ENCODE assay signal across 17 cellular contexts in genomic region chr17:235831-236640, GRCh38. TPM values are rescaled to one million over a fixed set of nuclear protein-coding genes. Genes with fewer than 3 reads are reported as not detected.
"Had no signal": no experiment of that assay in that cellular context is flagged by ENCODE, and none has a peak within 500 bp of the region (broad histone marks: within the 10 kb centered on the region; RNA-seq: fewer than 3 reads in every experiment).

No MANE protein-coding gene starts in this region.

- H3K27ac Mint-ChIP-seq: activated CD8-positive, alpha-beta T cell treated with anti-CD3 and anti-CD28 coated beads, Interleukin-2, amount 10 ng/mL, durations not matched to agents 7 days and 5 days; activated naive CD8-positive, alpha-beta T cell treated with anti-CD3 and anti-CD28 coated beads, Interleukin-2, amount 50 U/mL, for 24 hours; natural killer cell treated with Interleukin-12 subunit alpha and Interleukin-12 subunit beta and Interleukin-15 and Interleukin-18, amount 100 ng/mL, for 72 hours; T-cell had no signal

- H3K27me3 Mint-ChIP-seq: activated naive CD8-positive, alpha-beta T cell treated with anti-CD3 and anti-CD28 coated beads, Interleukin-2, amount 50 U/mL, for 24 hours; natural killer cell treated with Interleukin-12 subunit alpha and Interleukin-12 subunit beta and Interleukin-15 and Interleukin-18, amount 100 ng/mL, for 72 hours had no signal

- H3K27ac ChIP-seq: thyroid gland, VCaP had no signal

- H3K9me3 ChIP-seq: gastrocnemius medialis, thyroid gland had no signal

- H3K36me3 ChIP-seq: gastrocnemius medialis, thyroid gland had no signal

- H3K4me3 ChIP-seq: gastrocnemius medialis, thyroid gland had no signal

- FAIRE-seq: astrocyte, small intestine had no signal

- H3K4me1 ChIP-seq: gastrocnemius medialis, thyroid gland had no signal

- H3K36me3 Mint-ChIP-seq: natural killer cell treated with Interleukin-12 subunit alpha and Interleukin-12 subunit beta and Interleukin-15 and Interleukin-18, amount 100 ng/mL, for 72 hours; T-cell had no signal

- DNase-seq: activated CD4-positive, alpha-beta T cell treated with anti-CD3 and anti-CD28 coated beads for 48 hours; activated CD8-positive, alpha-beta T cell treated with anti-CD3 and anti-CD28 coated beads, Interleukin-2, amount 10 ng/mL, durations not matched to agents 7 days and 5 days; activated naive CD4-positive, alpha-beta T cell treated with Interleukin-2 at 50 U/mL for 16 hours; activated naive CD8-positive, alpha-beta T cell treated with anti-CD3 and anti-CD28 coated beads, Interleukin-2, amount 50 U/mL, for 24 hours; caudate nucleus; cortex of kidney; effector CD8-positive, alpha-beta T cell; gastrocnemius medialis; mammary epithelial cell; small intestine; T-cell; T1000; thyroid gland had no signal

- H3K4me1 Mint-ChIP-seq: activated naive CD8-positive, alpha-beta T cell treated with anti-CD3 and anti-CD28 coated beads, Interleukin-2, amount 50 U/mL, for 24 hours; T-cell had no signal

- H3K4me3 Mint-ChIP-seq: activated CD8-positive, alpha-beta T cell treated with anti-CD3 and anti-CD28 coated beads, Interleukin-2, amount 10 ng/mL, durations not matched to agents 7 days and 5 days; activated naive CD8-positive, alpha-beta T cell treated with anti-CD3 and anti-CD28 coated beads, Interleukin-2, amount 50 U/mL, for 24 hours; natural killer cell treated with Interleukin-12 subunit alpha and Interleukin-12 subunit beta and Interleukin-15 and Interleukin-18, amount 100 ng/mL, for 72 hours; T-cell had no signal

- H3K27me3 ChIP-seq: gastrocnemius medialis, thyroid gland had no signal

- ATAC-seq: activated CD8-positive, alpha-beta T cell treated with anti-CD3 and anti-CD28 coated beads, Interleukin-2, amount 10 ng/mL, durations not matched to agents 7 days and 5 days; activated naive CD8-positive, alpha-beta T cell treated with anti-CD3 and anti-CD28 coated beads, Interleukin-2, amount 50 U/mL, for 24 hours; gastrocnemius medialis; T-cell had no signal

- H3K9me3 Mint-ChIP-seq: activated naive CD8-positive, alpha-beta T cell treated with anti-CD3 and anti-CD28 coated beads, Interleukin-2, amount 50 U/mL, for 24 hours; natural killer cell treated with Interleukin-12 subunit alpha and Interleukin-12 subunit beta and Interleukin-15 and Interleukin-18, amount 100 ng/mL, for 72 hours; T-cell had no signal

RNA-seq across cellular contexts. Expression of gene DOC2B, which starts 54.6 kb away (rescaled TPM):
- total RNA-seq: activated CD8-positive, alpha-beta T cell treated with anti-CD3 and anti-CD28 coated beads, Interleukin-2, amount 10 ng/mL, durations not matched to agents 7 days and 5 days; fibroblast of lung had no signal
- polyA plus RNA-seq: fibroblast of lung, mammary epithelial cell had no signal
